ENCODE assay signal across 1 cellular context in genomic region chr14:103308717-103309616, GRCh38.
TF ChIP-seq lines count a peak whose summit lies in the region.

No MANE protein-coding gene starts in this region.

TF ChIP-seq in K562, 482 proteins besides CTCF, POLR2A, EP300 and RAD21 (continued from another document):
- TF ChIP-seq ETS1 (conservative IDR thresholded peaks at IDR 0.05; ENCODE audit: control insufficient read depth, low read depth, low read length): no peak
- TF ChIP-seq CC2D1A (IDR thresholded peaks at IDR 0.05): no peak
- no peak for TF ChIP-seq ZBTB8A (IDR thresholded peaks at IDR 0.05; ENCODE audit: partially characterized antibody)
- no peak for TF ChIP-seq ZBED1 (IDR thresholded peaks at IDR 0.05)
- TF ChIP-seq ZNF717 (CRISPR knock-in tag; IDR thresholded peaks at IDR 0.05): no peak
- TF ChIP-seq POLR2AphosphoS5 (IDR thresholded peaks at IDR 0.05; ENCODE audit: control insufficient read depth, insufficient read depth, low read depth, low read length): no peak
- no peak for TF ChIP-seq ZNF507 (tag; conservative IDR thresholded peaks at IDR 0.05)
- no peak for TF ChIP-seq ZNF280B (CRISPR knock-in tag; IDR thresholded peaks at IDR 0.05)
- TF ChIP-seq TAL1 (IDR thresholded peaks at IDR 0.05): peak; percentile 25; the same call in 1 of the 2 replicates
- TF ChIP-seq ZNF512 (tag; IDR thresholded peaks at IDR 0.05): peak; percentile 94
- no peak for TF ChIP-seq C11orf30 (IDR thresholded peaks at IDR 0.05; ENCODE audit: low read depth)
